1 cellular context compared by ENCODE assay signal in the genomic region with DNA sequence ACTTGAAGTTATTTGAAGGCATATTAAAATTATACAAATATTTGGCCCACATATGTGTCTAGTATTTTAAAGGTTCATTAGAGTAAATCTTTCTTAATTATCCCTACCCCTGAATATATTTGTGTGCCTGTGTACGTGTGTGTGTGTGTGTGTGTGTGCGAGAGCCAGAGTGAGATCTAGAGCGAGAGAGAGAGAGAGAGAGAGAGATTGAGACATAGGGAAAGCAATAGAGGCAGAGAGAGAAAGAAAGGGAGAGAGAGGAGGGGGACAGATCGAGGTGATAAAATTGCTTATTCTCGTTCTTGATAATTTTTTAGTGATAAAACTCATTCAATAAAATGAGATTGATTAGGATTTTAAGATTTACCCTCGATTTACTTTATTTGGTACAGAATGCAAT.
TF ChIP-seq lines count a peak whose summit lies in the region.

No MANE protein-coding gene starts in this region.

TF ChIP-seq in HEK293, 187 proteins besides CTCF, POLR2A, EP300 and RAD21 (continued from another document):
- TF ChIP-seq, protein P1, sequence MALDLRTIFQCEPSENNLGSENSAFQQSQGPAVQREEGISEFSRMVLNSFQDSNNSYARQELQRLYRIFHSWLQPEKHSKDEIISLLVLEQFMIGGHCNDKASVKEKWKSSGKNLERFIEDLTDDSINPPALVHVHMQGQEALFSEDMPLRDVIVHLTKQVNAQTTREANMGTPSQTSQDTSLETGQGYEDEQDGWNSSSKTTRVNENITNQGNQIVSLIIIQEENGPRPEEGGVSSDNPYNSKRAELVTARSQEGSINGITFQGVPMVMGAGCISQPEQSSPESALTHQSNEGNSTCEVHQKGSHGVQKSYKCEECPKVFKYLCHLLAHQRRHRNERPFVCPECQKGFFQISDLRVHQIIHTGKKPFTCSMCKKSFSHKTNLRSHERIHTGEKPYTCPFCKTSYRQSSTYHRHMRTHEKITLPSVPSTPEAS (tag by site-specific recombination; IDR thresholded peaks at IDR 0.05) = 0 out of 2 replicates have a peak, but pooled peaks have one; percentile 38
TF ChIP-seq in HEK293: peak in this region for 3.
